15 cellular contexts compared by ENCODE assay signal in the genomic region with DNA sequence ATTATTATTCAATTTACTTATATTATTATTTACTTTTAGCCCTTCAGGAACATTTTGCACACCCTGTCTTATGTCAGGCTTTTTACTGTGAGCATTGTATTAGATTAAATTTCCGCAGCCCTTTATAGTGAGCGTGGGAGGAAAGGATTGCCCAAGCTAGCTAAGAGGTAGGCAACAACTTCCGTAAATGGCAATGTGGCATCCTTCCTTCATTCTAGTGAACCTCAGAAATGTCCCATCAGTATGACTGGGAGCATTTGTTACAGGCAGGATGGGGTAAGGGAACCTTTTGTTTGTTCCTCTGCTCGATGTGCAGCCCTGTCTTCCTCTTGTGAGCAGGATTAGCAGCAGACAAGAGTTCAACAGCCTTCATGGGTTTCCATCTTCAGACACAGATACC. TPM values are rescaled to one million over a fixed set of nuclear protein-coding genes. Genes with fewer than 3 reads are reported as not detected.
DNase-seq lines count a peak whose midpoint lies in the region; ATAC-seq, FAIRE-seq and TF ChIP-seq lines count a peak whose summit lies in the region.
"Had no signal": no experiment of that assay in that cellular context is flagged by ENCODE, and none has a peak within 500 bp of the region (broad histone marks: within the 10 kb centered on the region; RNA-seq: fewer than 3 reads in every experiment).

No MANE protein-coding gene starts in this region.

- no peak overlapping the region for H3K4ac ChIP-seq in H9 (ENCODE audit: low read depth, low read length)

- H3K9ac ChIP-seq in BLaER1: no peak overlapping the region
- no peak overlapping the region for H3K9ac ChIP-seq in keratinocyte (ENCODE audit: control insufficient read depth, extremely low read depth, insufficient read depth, low read length)
- no peak overlapping the region for H3K9ac ChIP-seq in H9 (ENCODE audit: extremely low read depth, insufficient read length, low read length)

- no peaks in the 10 kb centered on the region for H3K27me3 ChIP-seq in BLaER1
- no peaks in the 10 kb centered on the region for H3K27me3 ChIP-seq in keratinocyte (ENCODE audit: control insufficient read depth, extremely low read depth, insufficient read depth, low read length)
- no peaks in the 10 kb centered on the region for H3K27me3 ChIP-seq in H9 (ENCODE audit: insufficient read depth, low read length)
- H3K27me3 ChIP-seq: testis had no signal

- peaks cover 0 to 9% (median 1%) of the 10 kb centered on the region in 3 experiments; a peak in 4 of 7 replicates for H3K36me3 Mint-ChIP-seq in H9 (ENCODE audit: insufficient read depth in 1 of 3, low read depth in 3 of 3)
- H3K36me3 Mint-ChIP-seq in Calu3 (ENCODE audit: insufficient read depth, unreplicated experiment): no peaks in the 10 kb centered on the region

- no peak overlapping the region for H2BK12ac ChIP-seq in H9 (ENCODE audit: insufficient read length, low read depth, low read length)

- no TSS peak for BruUV-seq in Calu3 (replicated peaks; lab: Mats Ljungman, UMichigan)

- H3K79me1 ChIP-seq in H9 (ENCODE audit: insufficient read depth, low read depth, low read length, poor library complexity, severe bottlenecking): no peaks in the 10 kb centered on the region

- no peak overlapping the region for H3K18ac ChIP-seq in H9 (ENCODE audit: insufficient read length, low read depth, low read length)

- no peak overlapping the region for H3K14ac ChIP-seq in H9 (ENCODE audit: insufficient read depth, low read length)

- no peak overlapping the region for H2BK20ac ChIP-seq in H9 (ENCODE audit: low read depth, low read length, poor library complexity, severe bottlenecking)

- H2AFZ ChIP-seq in keratinocyte (ENCODE audit: control insufficient read depth, low read length): no peak overlapping the region
- no peak overlapping the region for H2AFZ ChIP-seq in H9 (ENCODE audit: low read length)

- FAIRE-seq in keratinocyte (lab: Jason Lieb, UNC): peak; percentile 41
- FAIRE-seq: astrocyte, islet of Langerhans had no signal

- H3K4me3 ChIP-seq in BLaER1: no peak overlapping the region
- no peak overlapping the region for H3K4me3 ChIP-seq in keratinocyte (ENCODE audit: control insufficient read depth in 2 of 3, extremely low read depth in 1 of 3, insufficient read depth in 2 of 3, low read depth in 1 of 3, low read length in 3 of 3)
- H3K4me3 ChIP-seq: testis had no signal

- H4K8ac ChIP-seq in H9 (replicated peaks; ENCODE audit: insufficient read length, low read depth, low read length): no peak overlapping the region

- DNase-seq in GDM1 (lab: John Stamatoyannopoulos, UW) (peak; percentile 67), SIG-M5 (lab: John Stamatoyannopoulos, UW) (peak; percentile 39), keratinocyte (ENCODE audit: low read depth, low spot score) (no peak), left lobe of liver (ENCODE audit: low spot score) (no peak), GM10266 (ENCODE audit: extremely low spot score) (no peak), H9 (no peak), Calu3 (no peak)
- DNase-seq: COR-L47, foreskin melanocyte, NCI-H187, testis had no signal

- H4K20me1 ChIP-seq in BLaER1 (no peaks in the 10 kb centered on the region), keratinocyte (ENCODE audit: control insufficient read depth, extremely low read depth, insufficient read depth, low read length) (no peaks in the 10 kb centered on the region), H9 (ENCODE audit: control insufficient read depth, insufficient read depth, insufficient read length) (no peaks in the 10 kb centered on the region)

- no peak for ATAC-seq in left lobe of liver

- H3K4me1 ChIP-seq in BLaER1 (peaks cover 84% of the 10 kb centered on the region), keratinocyte (ENCODE audit: control insufficient read depth, extremely low read depth, insufficient read depth, low read length) (peaks cover 22% of the 10 kb centered on the region), H9 (ENCODE audit: insufficient read depth, low read length) (no peaks in the 10 kb centered on the region; the same call in 1 of the 2 replicates)
- H3K4me1 ChIP-seq: testis had no signal

- H3K4me1 Mint-ChIP-seq in H9 (peaks cover 6% of the 10 kb centered on the region in 2 experiments), Calu3 (ENCODE audit: low read depth, unreplicated experiment) (peaks cover 42% of the 10 kb centered on the region)

- no peak overlapping the region for H2AK5ac ChIP-seq in H9 (ENCODE audit: insufficient read length, low read length)

- no peak overlapping the region for H2BK120ac ChIP-seq in H9 (ENCODE audit: low read depth, low read length, poor library complexity, severe bottlenecking)

- H3K27ac Mint-ChIP-seq in H9: no peak overlapping the region
- no peak overlapping the region for H3K27ac Mint-ChIP-seq in Calu3 (ENCODE audit: unreplicated experiment)
- H3K27ac Mint-ChIP-seq: nephron had no signal

- H2BK5ac ChIP-seq in H9 (ENCODE audit: insufficient read length, low read length): no peak overlapping the region

- dilution Hi-C loops in keratinocyte (cut with MboI; ENCODE audit: extremely low pct_ligation_motif_present, low sequenced_read_pairs): no loop called here

- H3K23ac ChIP-seq in H9 (ENCODE audit: insufficient read length, low read depth, low read length): no peak overlapping the region

- CTCF ChIA-PET in Calu3 (lab: Charles Lee): no interaction called here

- H3K27ac ChIP-seq in BLaER1: 0 out of 2 replicates have a peak overlapping the region, but pooled peaks have one; percentile 1
- H3K27ac ChIP-seq in keratinocyte (ENCODE audit: control insufficient read depth, insufficient read depth, low read length): no peak overlapping the region
- H3K27ac ChIP-seq in H9 (ENCODE audit: insufficient read length, low read depth, low read length): no peak overlapping the region
- H3K27ac ChIP-seq: testis had no signal

- no peak overlapping the region for H4K91ac ChIP-seq in H9 (ENCODE audit: insufficient read length, low read depth, low read length)

- no peaks in the 10 kb centered on the region for H3K27me3 Mint-ChIP-seq in H9 (ENCODE audit: low read depth)
- no peaks in the 10 kb centered on the region for H3K27me3 Mint-ChIP-seq in Calu3 (ENCODE audit: unreplicated experiment)

- H3T11ph ChIP-seq in H9 (ENCODE audit: low read length): no peak overlapping the region

- H3K36me3 ChIP-seq in BLaER1 (no peaks in the 10 kb centered on the region), keratinocyte (ENCODE audit: control insufficient read depth in 2 of 2, extremely low read depth in 1 of 2, insufficient read depth in 2 of 2, low read length in 2 of 2) (no peaks in the 10 kb centered on the region)

- WGBS in H9 (ENCODE audit: extremely low coverage, insufficient read length, low lambda C conversion rate): no CpG with 5 or more reads among the region's 4 CpGs

- H4K5ac ChIP-seq in H9 (ENCODE audit: insufficient read length, low read depth, low read length): no peak overlapping the region

- H3K4me2 ChIP-seq in BLaER1: peak overlapping the region; percentile 66; the same call in 1 of the 2 replicates
- no peak overlapping the region for H3K4me2 ChIP-seq in keratinocyte (ENCODE audit: control insufficient read depth, extremely low read depth, insufficient read depth, low read depth, low read length)
- H3K4me2 ChIP-seq in H9 (ENCODE audit: insufficient read depth, insufficient read length, low read length): no peak overlapping the region

- intact Hi-C loops in Calu3 (cut with micrococcal nuclease; ENCODE audit: unreplicated experiment): no loop called here

- TF ChIP-seq CTCF in keratinocyte (optimal IDR thresholded peaks at IDR 0.05 in 1 of 3, IDR thresholded peaks at IDR 0.05 in 1 of 3, conservative IDR thresholded peaks at IDR 0.05 in 1 of 3; ENCODE audit: extremely low read depth in 1 of 3, insufficient read depth in 2 of 3, low read length in 3 of 3) (no peak), GM10266 (IDR thresholded peaks at IDR 0.05; ENCODE audit: control insufficient read depth, insufficient read depth, low read depth, missing control alignments) (no peak), H9 (conservative IDR thresholded peaks at IDR 0.05) (no peak), Calu3 (IDR thresholded peaks at IDR 0.05; ENCODE audit: unreplicated experiment) (no peak)

- H3K9me3 Mint-ChIP-seq in H9 (peaks cover 0 to 8% of the 10 kb centered on the region in 2 experiments; a peak in 3 of 5 replicates), Calu3 (ENCODE audit: low read depth, unreplicated experiment) (no peaks in the 10 kb centered on the region)

- H3K79me2 ChIP-seq in keratinocyte (ENCODE audit: control insufficient read depth, insufficient read depth, low read length) (no peaks in the 10 kb centered on the region), H9 (ENCODE audit: insufficient read depth, low read length) (no peaks in the 10 kb centered on the region)

- no peaks in the 10 kb centered on the region for H3K9me3 ChIP-seq in BLaER1
- no peaks in the 10 kb centered on the region for H3K9me3 ChIP-seq in keratinocyte (ENCODE audit: control insufficient read depth, low read depth, low read length)
- no peaks in the 10 kb centered on the region for H3K9me3 ChIP-seq in H9 (ENCODE audit: control insufficient read depth, low read depth, low read length)
- H3K9me3 ChIP-seq: testis had no signal

- H3K23me2 ChIP-seq in H9 (ENCODE audit: insufficient read length, low read depth, low read length, poor library complexity, severe bottlenecking): peaks cover 2% of the 10 kb centered on the region

- no peaks in the 10 kb centered on the region for H3K9me1 ChIP-seq in keratinocyte (ENCODE audit: control insufficient read depth, extremely low read depth, insufficient read depth, low read length)

- H2BK15ac ChIP-seq in H9 (ENCODE audit: low read depth, low read length): no peak overlapping the region

- H3K4me3 Mint-ChIP-seq in H9 (no peak overlapping the region), Calu3 (ENCODE audit: low read depth, unreplicated experiment) (no peak overlapping the region)
- H3K4me3 Mint-ChIP-seq: nephron had no signal

- H3K56ac ChIP-seq in H9 (ENCODE audit: insufficient read length, low read depth, low read length): no peak overlapping the region

RNA-seq across cellular contexts. Expression of a gene that starts 6.2 kb away (rescaled TPM):
- polyA plus RNA-seq in keratinocyte: not detected in 3 replicates
- not detected for polyA plus RNA-seq in keratinocyte (2011; ENCODE audit: low read depth)
- not detected in 2 replicates for polyA plus RNA-seq in keratinocyte (2011; cell fraction: cytosol; rRNA removed)
- polyA plus RNA-seq in keratinocyte (2011; cell fraction: nucleus; rRNA removed): not detected in 2 replicates
- 0.03 TPM in 1 of 2 replicates, not detected in the other for polyA plus RNA-seq in keratinocyte (2012; ENCODE audit: low replicate concordance)
- polyA minus RNA-seq in keratinocyte: not detected in 3 replicates
- polyA minus RNA-seq in keratinocyte (2011; cell fraction: cytosol; rRNA and poly(A)+ RNA removed): not detected
- polyA minus RNA-seq in keratinocyte (2011; cell fraction: nucleus; rRNA and poly(A)+ RNA removed): not detected in 2 replicates
- total RNA-seq in left lobe of liver: 0.38 TPM
- not detected in 2 replicates for total RNA-seq in H9 (2021)
- not detected in 2 replicates for total RNA-seq in Calu3 (2022)
- total RNA-seq: astrocyte had no signal

Comparison
In these comparisons a context has a peak if more than half of its experiments do, and no peak if none do; other contexts are left out.
1. DNase-seq: peak in GDM1 (single experiment) and SIG-M5 (single experiment); none in keratinocyte (single experiment), left lobe of liver (single experiment), GM10266 (single experiment), H9 (single experiment) and Calu3 (single experiment).